20 cellular contexts compared by ENCODE assay signal in genomic region chr4:142728209-142728608, GRCh38.
"Had no signal": no experiment of that assay in that cellular context is flagged by ENCODE, and none has a peak within 500 bp of the region (broad histone marks: within the 10 kb centered on the region; RNA-seq: fewer than 3 reads in every experiment).

No MANE protein-coding gene starts in this region.

- H3K27ac Mint-ChIP-seq: effector memory CD8-positive, alpha-beta T cell; nephron progenitor cell; stimulated activated memory B cell treated with anti-CD40 and anti-IgM and Interleukin-4, amounts not matched to agents 10 μg/mL and 1 μg/mL and 100 μg/mL, for 72 hours; type B pancreatic cell had no signal

- H3K4me1 Mint-ChIP-seq: nephron progenitor cell; stimulated activated memory B cell treated with anti-CD40 and anti-IgM and Interleukin-4, amounts not matched to agents 10 μg/mL and 1 μg/mL and 100 μg/mL, for 72 hours had no signal

- H3K4me3 Mint-ChIP-seq: effector memory CD8-positive, alpha-beta T cell; naive thymus-derived CD8-positive, alpha-beta T cell; nephron progenitor cell; stimulated activated memory B cell treated with anti-CD40 and anti-IgM and Interleukin-4, amounts not matched to agents 10 μg/mL and 1 μg/mL and 100 μg/mL, for 72 hours; type B pancreatic cell had no signal

- H3K4me3 ChIP-seq: gastrocnemius medialis, lower lobe of right lung, psoas muscle, sigmoid colon, spleen, testis, tibial artery had no signal

- H3K27me3 Mint-ChIP-seq: naive thymus-derived CD8-positive, alpha-beta T cell; stimulated activated memory B cell treated with anti-CD40 and anti-IgM and Interleukin-4, amounts not matched to agents 10 μg/mL and 1 μg/mL and 100 μg/mL, for 72 hours; type B pancreatic cell had no signal

- H3K9me3 Mint-ChIP-seq: effector memory CD8-positive, alpha-beta T cell; naive thymus-derived CD8-positive, alpha-beta T cell; nephron progenitor cell; stimulated activated memory B cell treated with anti-CD40 and anti-IgM and Interleukin-4, amounts not matched to agents 10 μg/mL and 1 μg/mL and 100 μg/mL, for 72 hours; type B pancreatic cell had no signal

- H3K27ac ChIP-seq: gastrocnemius medialis, lower lobe of right lung, psoas muscle, sigmoid colon, spleen, testis, tibial artery had no signal

- H3K36me3 Mint-ChIP-seq: naive thymus-derived CD8-positive, alpha-beta T cell; stimulated activated memory B cell treated with anti-CD40 and anti-IgM and Interleukin-4, amounts not matched to agents 10 μg/mL and 1 μg/mL and 100 μg/mL, for 72 hours; type B pancreatic cell had no signal

- H3K9me3 ChIP-seq: gastrocnemius medialis, lower lobe of right lung, psoas muscle, sigmoid colon, spleen, testis, tibial artery had no signal

- H3K36me3 ChIP-seq: gastrocnemius medialis, lower lobe of right lung, sigmoid colon, spleen, tibial artery had no signal

- DNase-seq: cortex of kidney; effector memory CD8-positive, alpha-beta T cell; gastrocnemius medialis; head of caudate nucleus; left ventricle myocardium superior; lower lobe of right lung; naive thymus-derived CD8-positive, alpha-beta T cell; nephron progenitor cell; nucleus accumbens; psoas muscle; right cardiac atrium; sigmoid colon; spleen; stimulated activated CD4-positive, alpha-beta T cell treated with anti-CD3 and anti-CD28 coated beads, Interleukin-4, amount 100 ng/mL, for 4 hours; stimulated activated naive CD8-positive, alpha-beta T cell treated with anti-CD3 and anti-CD28 coated beads, Interleukin-15, Interleukin-2, amounts not matched to agents 100 U/mL and 50 U/mL, for 24 hours; substantia nigra; testis; tibial artery had no signal
